8 cellular contexts compared by ENCODE assay signal in the genomic region with DNA sequence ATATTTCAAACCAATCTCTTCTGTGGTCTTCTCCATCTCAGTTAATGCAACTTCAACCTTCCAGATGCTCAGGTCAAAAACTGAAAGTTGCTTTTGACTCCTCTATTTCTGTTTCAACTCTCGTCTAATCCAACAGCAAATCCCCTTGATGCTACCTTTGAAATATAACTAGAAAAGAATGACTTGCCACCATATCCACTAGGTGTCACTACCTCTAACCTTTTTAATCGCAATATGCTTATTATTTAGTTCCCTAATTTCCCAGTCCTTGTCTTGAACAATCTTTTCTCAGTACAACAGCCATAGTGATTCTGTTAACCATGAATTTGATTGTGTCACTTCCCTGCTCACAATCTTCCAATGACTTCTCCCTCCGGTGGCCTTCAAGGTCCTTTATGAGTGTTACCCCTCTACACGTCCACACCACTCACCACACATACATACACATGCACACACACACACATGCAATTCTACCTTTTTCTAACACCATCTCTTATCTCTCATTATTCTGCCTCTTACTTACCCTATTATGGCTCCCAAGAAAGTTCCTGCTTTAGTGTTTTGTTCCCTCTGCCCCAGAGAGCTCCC.
A peak's percentile ranks its signal among the peaks of the same experiment; 100 is the strongest.
DNase-seq lines count a peak whose midpoint lies in the region; ATAC-seq and TF ChIP-seq lines count a peak whose summit lies in the region.

No MANE protein-coding gene starts in this region.

- DNase-seq in GM10248 (ENCODE audit: extremely low spot score), result peak; percentile 8
- DNase-seq in H4 (ENCODE audit: low spot score), result peak; percentile 55
- peak; percentile 22 to 52 for DNase-seq in NCI-H526 (lab: John Stamatoyannopoulos, UW)
- no peak for DNase-seq in esophagus muscularis mucosa (ENCODE audit: extremely low spot score)
- no peak for DNase-seq in NCI-H2196 treated with DMSO at 0.1 percent for 48 hours (lab: John Stamatoyannopoulos, UW; ENCODE audit: unreplicated experiment)
- DNase-seq in adrenal gland, result no peak
- DNase-seq in stimulated activated CD8-positive, alpha-beta memory T cell treated with anti-CD3 and anti-CD28 coated beads, Interleukin-4, amount 100 ng/mL, for 48 hours, result no peak
- DNase-seq in activated CD4-positive, alpha-beta T cell treated with anti-CD3 and anti-CD28 coated beads for 36 hours, result no peak

- H3K36me3 Mint-ChIP-seq in activated CD4-positive, alpha-beta T cell treated with anti-CD3 and anti-CD28 coated beads for 36 hours (ENCODE audit: low read depth), result no peaks in the 10 kb centered on the region

- TF ChIP-seq CTCF in GM10248 (IDR thresholded peaks at IDR 0.05; ENCODE audit: control extremely low read depth, extremely low read depth, low read depth, missing control alignments) (peak; percentile 45), esophagus muscularis mucosa (IDR thresholded peaks at IDR 0.05) (peak in 2 of 3 experiments; percentile 15 to 46), adrenal gland (IDR thresholded peaks at IDR 0.05) (peak in 2 of 6 experiments; percentile 15 to 24)

- H3K9me3 ChIP-seq in esophagus muscularis mucosa (no peaks in the 10 kb centered on the region), adrenal gland (replicated peaks in 1 of 3) (no peaks in the 10 kb centered on the region)

- no peak for TF ChIP-seq POLR2A in esophagus muscularis mucosa (IDR thresholded peaks at IDR 0.05; ENCODE audit: low read depth)
- TF ChIP-seq POLR2A in adrenal gland (IDR thresholded peaks at IDR 0.05), result no peak

- WGBS in esophagus muscularis mucosa, result 65% methylated on average over 4 of the region's 4 CpGs
- 39 to 60% (median 49%) methylated on average over 4 of the region's 4 CpGs for whole genome bisulfite sequencing in adrenal gland, 4 donors

- H3K36me3 ChIP-seq in esophagus muscularis mucosa, result no peaks in the 10 kb centered on the region
- no peaks in the 10 kb centered on the region for H3K36me3 ChIP-seq in adrenal gland (replicated peaks in 1 of 2)

- CTCF ChIA-PET in GM10248 (lab: Yijun Ruan, JAX), result interaction anchor here (0.9 to 2.3 kb wide), 7 partner anchors 9 to 858 kb away, joined by 3 to 7 read pairs (median 4); no protein-coding TSS in a partner anchor
- CTCF ChIA-PET in activated CD4-positive, alpha-beta T cell treated with anti-CD3 and anti-CD28 coated beads for 36 hours (lab: Charles Lee), result interaction anchor here (0.6 to 1.7 kb wide), 3 partner anchors 8 to 670 kb away, joined by 3 to 7 read pairs (median 7); no protein-coding TSS in a partner anchor

- peaks cover 0 to 6% (median 1%) of the 10 kb centered on the region in 4 donors for H3K4me1 ChIP-seq in esophagus muscularis mucosa
- H3K4me1 ChIP-seq in adrenal gland (replicated peaks in 1 of 2), result no peaks in the 10 kb centered on the region

- TF ChIP-seq EP300 in esophagus muscularis mucosa (IDR thresholded peaks at IDR 0.05), result no peak

- peaks cover 5% of the 10 kb centered on the region for H3K4me1 Mint-ChIP-seq in activated CD4-positive, alpha-beta T cell treated with anti-CD3 and anti-CD28 coated beads for 36 hours

- H3K4me3 ChIP-seq in esophagus muscularis mucosa (no peak overlapping the region), adrenal gland (no peak overlapping the region)

- peaks cover under 1% of the 10 kb centered on the region for H3K9me3 Mint-ChIP-seq in activated CD4-positive, alpha-beta T cell treated with anti-CD3 and anti-CD28 coated beads for 36 hours (ENCODE audit: low read depth)

- no peaks in the 10 kb centered on the region for H3K27me3 Mint-ChIP-seq in activated CD4-positive, alpha-beta T cell treated with anti-CD3 and anti-CD28 coated beads for 36 hours

- no peak overlapping the region for H3K27ac ChIP-seq in esophagus muscularis mucosa (replicated peaks in 1 of 4)
- no peak overlapping the region for H3K27ac ChIP-seq in adrenal gland

- H3K27ac Mint-ChIP-seq in activated CD4-positive, alpha-beta T cell treated with anti-CD3 and anti-CD28 coated beads for 36 hours, result no peak overlapping the region

- ATAC-seq in activated CD4-positive, alpha-beta T cell treated with anti-CD3 and anti-CD28 coated beads for 36 hours, result no peak

- POLR2A ChIA-PET in GM10248 (lab: Yijun Ruan, JAX), result no interaction called here
- POLR2A ChIA-PET in activated CD4-positive, alpha-beta T cell treated with anti-CD3 and anti-CD28 coated beads for 36 hours (lab: Charles Lee), result no interaction called here

- H3K27me3 ChIP-seq in esophagus muscularis mucosa (no peaks in the 10 kb centered on the region), adrenal gland (no peaks in the 10 kb centered on the region)

- no peak overlapping the region for H3K4me3 Mint-ChIP-seq in activated CD4-positive, alpha-beta T cell treated with anti-CD3 and anti-CD28 coated beads for 36 hours

- intact Hi-C loops in esophagus muscularis mucosa (cut with DNase I) (no loop called here), adrenal gland (cut with DNase I) (no loop called here)
- intact Hi-C loops in activated CD4-positive, alpha-beta T cell treated with anti-CD3 and anti-CD28 coated beads for 36 hours (cut with DNase I, micrococcal nuclease), result loop anchor here in 1 of 2 experiments (5.0 kb wide), 1 partner anchor 859 kb away; no protein-coding TSS in a partner anchor

Comparison
In these comparisons a context has a peak if more than half of its experiments do, and no peak if none do; other contexts are left out.
1. DNase-seq: peak in GM10248 (single experiment), H4 (single experiment) and NCI-H526 (2 of 2); none in esophagus muscularis mucosa (single experiment), NCI-H2196 treated with DMSO at 0.1 percent for 48 hours (single experiment), adrenal gland (0 of 7), stimulated activated CD8-positive, alpha-beta memory T cell treated with anti-CD3 and anti-CD28 coated beads, Interleukin-4, amount 100 ng/mL, for 48 hours (single experiment) and activated CD4-positive, alpha-beta T cell treated with anti-CD3 and anti-CD28 coated beads for 36 hours (single experiment).